20 cellular contexts compared by ENCODE assay signal in genomic region chr7:47804767-47805545, GRCh38.
A peak's percentile ranks its signal among the peaks of the same experiment; 100 is the strongest.
DNase-seq lines count a peak whose midpoint lies in the region; ATAC-seq and TF ChIP-seq lines count a peak whose summit lies in the region.
"Had no signal": no experiment of that assay in that cellular context is flagged by ENCODE, and none has a peak within 500 bp of the region (broad histone marks: within the 10 kb centered on the region; RNA-seq: fewer than 3 reads in every experiment).

No MANE protein-coding gene starts in this region.

- no peak overlapping the region for H3K4me3 ChIP-seq in RWPE2 (ENCODE audit: severe bottlenecking)
- H3K4me3 ChIP-seq: lower lobe of right lung, smooth muscle cell had no signal

- TF ChIP-seq CTCF in Calu3 (IDR thresholded peaks at IDR 0.05; ENCODE audit: unreplicated experiment) (no peak), RWPE2 (IDR thresholded peaks at IDR 0.05; ENCODE audit: poor library complexity, severe bottlenecking) (no peak)

- peak overlapping the region; percentile 19 for H3K27ac Mint-ChIP-seq in Calu3 (ENCODE audit: unreplicated experiment)
- H3K27ac Mint-ChIP-seq: activated CD8-positive, alpha-beta T cell treated with anti-CD3 and anti-CD28 coated beads, Interleukin-2, amount 10 ng/mL, durations not matched to agents 7 days and 5 days; activated naive CD8-positive, alpha-beta T cell; activated T-cell treated with anti-CD3 and anti-CD28 coated beads, Interleukin-2, amount 50 U/mL, for 72 hours; dendritic cell treated with granulocyte-macrophage colony-stimulating factor and Interleukin-4, amounts not matched to agents 40 ng/mL and 50 ng/mL, for 4 days had no signal

- no TSS peak for BruUV-seq in Calu3 (replicated peaks; lab: Mats Ljungman, UMichigan)

- intact Hi-C loops in Calu3 (cut with micrococcal nuclease; ENCODE audit: unreplicated experiment) (no loop called here), left colon (cut with DNase I, micrococcal nuclease) (no loop called here), head of caudate nucleus (cut with DNase I) (no loop called here)

- no peaks in the 10 kb centered on the region for H3K36me3 ChIP-seq in RWPE2 (ENCODE audit: low read depth)
- H3K36me3 ChIP-seq: BE2C, lower lobe of right lung had no signal

- H3K27me3 Mint-ChIP-seq in Calu3 (ENCODE audit: unreplicated experiment) = no peaks in the 10 kb centered on the region
- H3K27me3 Mint-ChIP-seq: activated naive CD8-positive, alpha-beta T cell; dendritic cell treated with granulocyte-macrophage colony-stimulating factor and Interleukin-4, amounts not matched to agents 40 ng/mL and 50 ng/mL, for 4 days had no signal

- H3K27ac ChIP-seq in RWPE2 (ENCODE audit: poor library complexity, severe bottlenecking) = no peak overlapping the region
- H3K27ac ChIP-seq: parathyroid adenoma had no signal

- peaks cover 7% of the 10 kb centered on the region for H3K4me1 ChIP-seq in RWPE2 (ENCODE audit: insufficient read depth, poor library complexity, severe bottlenecking)
- H3K4me1 ChIP-seq: parathyroid adenoma had no signal

- H3K4me3 Mint-ChIP-seq in Calu3 (ENCODE audit: low read depth, unreplicated experiment) = no peak overlapping the region
- H3K4me3 Mint-ChIP-seq: activated CD8-positive, alpha-beta T cell treated with anti-CD3 and anti-CD28 coated beads, Interleukin-2, amount 10 ng/mL, durations not matched to agents 7 days and 5 days; activated naive CD8-positive, alpha-beta T cell; activated T-cell treated with anti-CD3 and anti-CD28 coated beads, Interleukin-2, amount 50 U/mL, for 72 hours; dendritic cell treated with granulocyte-macrophage colony-stimulating factor and Interleukin-4, amounts not matched to agents 40 ng/mL and 50 ng/mL, for 4 days had no signal

- H3K9me3 Mint-ChIP-seq in Calu3 (ENCODE audit: low read depth, unreplicated experiment) = no peaks in the 10 kb centered on the region
- H3K9me3 Mint-ChIP-seq: activated T-cell treated with anti-CD3 and anti-CD28 coated beads, Interleukin-2, amount 50 U/mL, for 72 hours; dendritic cell treated with granulocyte-macrophage colony-stimulating factor and Interleukin-4, amounts not matched to agents 40 ng/mL and 50 ng/mL, for 4 days had no signal

- H3K9me3 ChIP-seq in RWPE2 (ENCODE audit: severe bottlenecking) = no peaks in the 10 kb centered on the region
- H3K9me3 ChIP-seq: BE2C, lower lobe of right lung had no signal

- DNase-seq in Calu3 = no peak
- peak; percentile 45 for DNase-seq in HT1080 (ENCODE audit: low read depth)
- DNase-seq in RWPE2 (ENCODE audit: low spot score) = no peak
- DNase-seq in left colon = no peak
- DNase-seq in activated gamma-delta T cell treated with Interleukin-2 at 50 U/mL for 16 hours = no peak
- DNase-seq in HEK293T (ENCODE audit: extremely low spot score) = no peak
- DNase-seq in head of caudate nucleus = no peak
- DNase-seq: activated CD4-positive, CD25-positive, alpha-beta regulatory T cell; activated CD8-positive, alpha-beta T cell treated with anti-CD3 and anti-CD28 coated beads, Interleukin-2, amount 10 ng/mL, durations not matched to agents 7 days and 5 days; activated T-cell treated with anti-CD3 and anti-CD28 coated beads, Interleukin-2, amount 50 U/mL, for 72 hours; BE2C; lower lobe of right lung; NCI-H1436 treated with DMSO at 0.1 percent for 48 hours; NCI-H524; stimulated activated CD8-positive, alpha-beta memory T cell treated with anti-CD3 and anti-CD28 coated beads, Interleukin-4, amount 100 ng/mL, for 48 hours had no signal

- no peaks in the 10 kb centered on the region for H3K27me3 ChIP-seq in RWPE2 (ENCODE audit: insufficient read depth, poor library complexity, severe bottlenecking)
- H3K27me3 ChIP-seq: BE2C had no signal

- CTCF ChIA-PET in Calu3 (lab: Charles Lee) = interaction anchor here (1.1 to 1.7 kb wide), 3 partner anchors 22 to 369 kb away, joined by 3 to 4 read pairs (median 4); no protein-coding TSS in a partner anchor
- CTCF ChIA-PET in HEK293T (lab: Yijun Ruan, JAX) = no interaction called here

- H3K36me3 Mint-ChIP-seq in Calu3 (ENCODE audit: insufficient read depth, unreplicated experiment) = no peaks in the 10 kb centered on the region
- H3K36me3 Mint-ChIP-seq: activated naive CD8-positive, alpha-beta T cell had no signal

- POLR2A ChIA-PET in HEK293T (lab: Yijun Ruan, JAX) = no interaction called here

- peaks cover 14% of the 10 kb centered on the region for H3K4me1 Mint-ChIP-seq in Calu3 (ENCODE audit: low read depth, unreplicated experiment)

- peak; percentile 44; the same call in 1 of the 3 replicates for ATAC-seq in RWPE2 (ENCODE audit: low read depth)
- ATAC-seq in left colon = peak; percentile 67
- ATAC-seq: activated CD8-positive, alpha-beta T cell treated with anti-CD3 and anti-CD28 coated beads, Interleukin-2, amount 10 ng/mL, durations not matched to agents 7 days and 5 days; activated T-cell treated with anti-CD3 and anti-CD28 coated beads, Interleukin-2, amount 50 U/mL, for 72 hours; esophagus mucosa; lower lobe of right lung had no signal

TF ChIP-seq in HEK293T, 16 proteins besides CTCF, POLR2A, EP300 and RAD21:
- TF ChIP-seq ELF4 (IDR thresholded peaks at IDR 0.05) (no peak), BHLHE40 (IDR thresholded peaks at IDR 0.05; ENCODE audit: borderline replicate concordance) (no peak), SUZ12 (IDR thresholded peaks at IDR 0.05) (no peak), LEF1 (IDR thresholded peaks at IDR 0.05; ENCODE audit: borderline replicate concordance) (no peak), ARNT (IDR thresholded peaks at IDR 0.05) (no peak), SP1 (IDR thresholded peaks at IDR 0.05) (no peak), CTBP1 (IDR thresholded peaks at IDR 0.05; ENCODE audit: borderline replicate concordance) (no peak), FOXA1 (IDR thresholded peaks at IDR 0.05) (no peak), HDGF (IDR thresholded peaks at IDR 0.05; ENCODE audit: borderline replicate concordance) (no peak), FOXK2 (IDR thresholded peaks at IDR 0.05) (no peak)
- TF ChIP-seq, protein P1, sequence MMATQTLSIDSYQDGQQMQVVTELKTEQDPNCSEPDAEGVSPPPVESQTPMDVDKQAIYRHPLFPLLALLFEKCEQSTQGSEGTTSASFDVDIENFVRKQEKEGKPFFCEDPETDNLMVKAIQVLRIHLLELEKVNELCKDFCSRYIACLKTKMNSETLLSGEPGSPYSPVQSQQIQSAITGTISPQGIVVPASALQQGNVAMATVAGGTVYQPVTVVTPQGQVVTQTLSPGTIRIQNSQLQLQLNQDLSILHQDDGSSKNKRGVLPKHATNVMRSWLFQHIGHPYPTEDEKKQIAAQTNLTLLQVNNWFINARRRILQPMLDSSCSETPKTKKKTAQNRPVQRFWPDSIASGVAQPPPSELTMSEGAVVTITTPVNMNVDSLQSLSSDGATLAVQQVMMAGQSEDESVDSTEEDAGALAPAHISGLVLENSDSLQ (IDR thresholded peaks at IDR 0.05) = no peak
